In genomic region chr2:46615555-46616487, GRCh38 we compare ENCODE assay signal across 8 cellular contexts. TPM values are rescaled to one million over a fixed set of nuclear protein-coding genes. Genes with fewer than 3 reads are reported as not detected.
DNase-seq lines count a peak whose midpoint lies in the region; ATAC-seq and TF ChIP-seq lines count a peak whose summit lies in the region.

No MANE protein-coding gene starts in this region.

- ATAC-seq in HG03135 (IDR thresholded peaks at IDR 0.05; ENCODE audit: unreplicated experiment) (peak; percentile 1), T-helper 17 cell (no peak), left lung (peak; percentile 7), GM18498 (IDR thresholded peaks at IDR 0.05; ENCODE audit: unreplicated experiment) (no peak)
- ATAC-seq in stimulated activated memory B cell treated with anti-CD40 and anti-IgM and Interleukin-4, amounts not matched to agents 10 μg/mL and 1 μg/mL and 100 μg/mL, for 72 hours, result no peak

- H3K4me1 Mint-ChIP-seq in CD8-positive, alpha-beta memory T cell, result peaks cover 36 to 51% (median 46%) of the 10 kb centered on the region in 3 donors
- H3K4me1 Mint-ChIP-seq in T-helper 17 cell, result peaks cover 25% of the 10 kb centered on the region
- H3K4me1 Mint-ChIP-seq in stimulated activated memory B cell treated with anti-CD40 and anti-IgM and Interleukin-4, amounts not matched to agents 10 μg/mL and 1 μg/mL and 100 μg/mL, for 72 hours, result peaks cover 28% of the 10 kb centered on the region

- POLR2A ChIA-PET in CD8-positive, alpha-beta memory T cell (lab: Charles Lee), result interaction anchor here (0.5 kb wide), 1 partner anchor 142 kb away, joined by 6 read pairs; no protein-coding TSS in a partner anchor

- peak overlapping the region; percentile 88 to 97 (median 91) for H3K4me3 Mint-ChIP-seq in CD8-positive, alpha-beta memory T cell
- peak overlapping the region; percentile 98 for H3K4me3 Mint-ChIP-seq in T-helper 17 cell
- H3K4me3 Mint-ChIP-seq in stimulated activated memory B cell treated with anti-CD40 and anti-IgM and Interleukin-4, amounts not matched to agents 10 μg/mL and 1 μg/mL and 100 μg/mL, for 72 hours, result peak overlapping the region; percentile 100

- peak overlapping the region; percentile 83 to 97 (median 96) for H3K27ac Mint-ChIP-seq in CD8-positive, alpha-beta memory T cell
- H3K27ac Mint-ChIP-seq in T-helper 17 cell, result peak overlapping the region; percentile 99
- H3K27ac Mint-ChIP-seq in stimulated activated memory B cell treated with anti-CD40 and anti-IgM and Interleukin-4, amounts not matched to agents 10 μg/mL and 1 μg/mL and 100 μg/mL, for 72 hours, result peak overlapping the region; percentile 100

- no peaks in the 10 kb centered on the region for H3K27me3 ChIP-seq in CD8-positive, alpha-beta memory T cell (ENCODE audit: insufficient read depth, low read length, poor library complexity, severe bottlenecking)
- no peaks in the 10 kb centered on the region for H3K27me3 ChIP-seq in left lung

- intact Hi-C loops in left lung (cut with DNase I), result no loop called here

- no peaks in the 10 kb centered on the region for H3K9me3 ChIP-seq in CD8-positive, alpha-beta memory T cell (ENCODE audit: low read length)
- H3K9me3 ChIP-seq in T-helper 17 cell (ENCODE audit: control insufficient read depth, low read length, poor library complexity, severe bottlenecking) (no peaks in the 10 kb centered on the region), left lung (no peaks in the 10 kb centered on the region)

- peak overlapping the region; percentile 86 for H3K4me3 ChIP-seq in CD8-positive, alpha-beta memory T cell (ENCODE audit: low read length)
- H3K4me3 ChIP-seq in choroid plexus epithelial cell (ENCODE audit: low read depth, low read length) (peak overlapping the region; percentile 69), left lung (peak overlapping the region; percentile 61 to 74)

- peaks cover 4 to 40% (median 7%) of the 10 kb centered on the region in 3 donors for H3K36me3 Mint-ChIP-seq in CD8-positive, alpha-beta memory T cell
- H3K36me3 Mint-ChIP-seq in T-helper 17 cell (ENCODE audit: low read depth), result peaks cover 6% of the 10 kb centered on the region
- peaks cover 13% of the 10 kb centered on the region for H3K36me3 Mint-ChIP-seq in stimulated activated memory B cell treated with anti-CD40 and anti-IgM and Interleukin-4, amounts not matched to agents 10 μg/mL and 1 μg/mL and 100 μg/mL, for 72 hours

- CTCF ChIA-PET in CD8-positive, alpha-beta memory T cell (lab: Charles Lee), result no interaction called here

- peaks cover 21% of the 10 kb centered on the region for H3K4me1 ChIP-seq in CD8-positive, alpha-beta memory T cell (ENCODE audit: insufficient read depth, low read length)
- H3K4me1 ChIP-seq in left lung, result peaks cover 16 to 30% of the 10 kb centered on the region in 2 donors

- peak in 4 of 5 donors; percentile 1 to 54 (median 13) for DNase-seq in CD8-positive, alpha-beta memory T cell
- DNase-seq in T-helper 17 cell, result peak in 2 of 3 donors; percentile 14
- peak; percentile 24 for DNase-seq in choroid plexus epithelial cell (ENCODE audit: low read depth)
- no peak for DNase-seq in left lung
- DNase-seq in dedifferentiated amniotic fluid mesenchymal stem cell (ENCODE audit: extremely low spot score), result no peak

- no peaks in the 10 kb centered on the region for H3K9me3 Mint-ChIP-seq in CD8-positive, alpha-beta memory T cell
- H3K9me3 Mint-ChIP-seq in stimulated activated memory B cell treated with anti-CD40 and anti-IgM and Interleukin-4, amounts not matched to agents 10 μg/mL and 1 μg/mL and 100 μg/mL, for 72 hours, result no peaks in the 10 kb centered on the region

- H3K27me3 Mint-ChIP-seq in CD8-positive, alpha-beta memory T cell, result no peaks in the 10 kb centered on the region
- no peaks in the 10 kb centered on the region for H3K27me3 Mint-ChIP-seq in T-helper 17 cell
- no peaks in the 10 kb centered on the region for H3K27me3 Mint-ChIP-seq in stimulated activated memory B cell treated with anti-CD40 and anti-IgM and Interleukin-4, amounts not matched to agents 10 μg/mL and 1 μg/mL and 100 μg/mL, for 72 hours

- peaks cover 6% of the 10 kb centered on the region for H3K36me3 ChIP-seq in CD8-positive, alpha-beta memory T cell (ENCODE audit: insufficient read depth, low read length)
- peaks cover 0 to 14% of the 10 kb centered on the region in 2 donors for H3K36me3 ChIP-seq in left lung

- peak; percentile 41 for TF ChIP-seq CTCF in choroid plexus epithelial cell (conservative IDR thresholded peaks at IDR 0.05; ENCODE audit: low read depth, low read length)
- no peak for TF ChIP-seq CTCF in left lung (IDR thresholded peaks at IDR 0.05)

- peak overlapping the region; percentile 95 for H3K27ac ChIP-seq in CD8-positive, alpha-beta memory T cell (ENCODE audit: low read depth, low read length)
- H3K27ac ChIP-seq in left lung, result peak overlapping the region; percentile 85

RNA-seq across cellular contexts. Expression of gene PIGF, which starts 1.0 kb away (rescaled TPM):
- 10 to 100 TPM; 21.9 to 23.0 TPM for total RNA-seq in CD8-positive, alpha-beta memory T cell
- 17.9 TPM for polyA plus RNA-seq in CD8-positive, alpha-beta memory T cell
- 10 to 100 TPM; 12.1 to 12.6 TPM for total RNA-seq in T-helper 17 cell
- 10 to 100 TPM; 26.9 to 30.7 TPM for total RNA-seq in left lung

RNA-seq across cellular contexts. Expression of gene CRIPT, which starts 1.2 kb away (rescaled TPM):
- total RNA-seq in CD8-positive, alpha-beta memory T cell, result 10 to 100 TPM; 11.1 to 11.3 TPM
- polyA plus RNA-seq in CD8-positive, alpha-beta memory T cell, result 12.6 TPM
- total RNA-seq in T-helper 17 cell (10 to 100 TPM; 13.5 to 14.7 TPM), left lung (10 to 100 TPM; 11.5 to 15.5 TPM)

Comparison
In these comparisons a context has a peak if more than half of its experiments do, and no peak if none do; other contexts are left out.
1. DNase-seq: peak in CD8-positive, alpha-beta memory T cell (4 of 5), T-helper 17 cell (2 of 3) and choroid plexus epithelial cell (single experiment); none in left lung (0 of 2) and dedifferentiated amniotic fluid mesenchymal stem cell (single experiment).
2. ATAC-seq: peak in HG03135 (single experiment) and left lung (single experiment); none in T-helper 17 cell (single experiment), stimulated activated memory B cell treated with anti-CD40 and anti-IgM and Interleukin-4, amounts not matched to agents 10 μg/mL and 1 μg/mL and 100 μg/mL, for 72 hours (single experiment) and GM18498 (single experiment).
3. Peak in every context shown above with its lines, with median percentiles within 50 percentile points of each other: H3K4me3 ChIP-seq, H3K27ac Mint-ChIP-seq and H3K4me3 Mint-ChIP-seq.